8 cellular contexts compared by ENCODE assay signal in the genomic region with DNA sequence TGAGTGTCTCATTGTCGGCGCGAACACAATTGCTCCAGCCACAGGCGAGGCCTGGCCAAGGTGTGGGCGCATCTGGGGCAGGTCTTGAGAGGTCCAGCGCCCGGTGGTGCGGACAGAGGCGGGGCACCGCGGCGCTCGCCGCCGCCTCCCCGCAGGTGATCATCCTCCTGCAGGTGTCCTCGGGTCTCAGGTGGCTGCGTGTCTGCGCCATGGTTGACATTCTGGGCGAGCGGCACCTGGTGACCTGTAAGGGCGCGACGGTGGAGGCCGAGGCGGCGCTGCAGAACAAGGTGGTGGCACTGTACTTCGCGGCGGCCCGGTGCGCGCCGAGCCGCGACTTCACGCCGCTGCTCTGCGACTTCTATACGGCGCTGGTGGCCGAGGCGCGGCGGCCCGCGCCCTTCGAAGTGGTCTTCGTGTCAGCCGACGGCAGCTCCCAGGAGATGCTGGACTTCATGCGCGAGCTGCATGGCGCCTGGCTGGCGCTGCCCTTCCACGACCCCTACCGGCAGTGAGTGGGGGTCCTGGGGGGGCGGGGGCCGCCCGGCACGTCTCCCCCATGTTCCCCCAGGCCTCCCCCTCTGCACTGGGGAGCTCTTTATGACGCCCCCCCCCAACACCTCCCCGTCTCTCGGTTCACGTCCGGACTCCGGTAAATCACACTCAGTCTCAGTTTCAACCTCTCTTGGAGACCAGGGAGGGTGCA. TPM values are rescaled to one million over a fixed set of nuclear protein-coding genes. Genes with fewer than 3 reads are reported as not detected.
A peak's percentile ranks its signal among the peaks of the same experiment; 100 is the strongest.
DNase-seq lines count a peak whose midpoint lies in the region; ATAC-seq and TF ChIP-seq lines count a peak whose summit lies in the region.

No MANE protein-coding gene starts in this region.

- no peak overlapping the region for H3K27ac ChIP-seq in ACC112 (ENCODE audit: low read depth, low read length)
- H3K27ac ChIP-seq in breast epithelium: peak overlapping the region; percentile 83 to 92
- H3K27ac ChIP-seq in urinary bladder (ENCODE audit: low read depth): no peak overlapping the region

- H3K79me2 ChIP-seq in ACC112 (ENCODE audit: control insufficient read depth, insufficient read depth, low read length, unreplicated experiment): peaks cover 19% of the 10 kb centered on the region

- H2AFZ ChIP-seq in ACC112 (ENCODE audit: low read length, unreplicated experiment): peak overlapping the region; percentile 87

- H3K4me1 ChIP-seq in ACC112 (ENCODE audit: control insufficient read depth, insufficient read depth, low read length, unreplicated experiment) (peaks cover 41% of the 10 kb centered on the region), breast epithelium (peaks cover 0 to 7% of the 10 kb centered on the region in 2 donors), urinary bladder (ENCODE audit: insufficient read depth) (no peaks in the 10 kb centered on the region)

- intact Hi-C loops in breast epithelium (cut with DNase I; ENCODE audit: low total_unique reads): no loop called here

- no peak for TF ChIP-seq EP300 in Ishikawa (IDR thresholded peaks at IDR 0.05; ENCODE audit: borderline replicate concordance)

- no peak for TF ChIP-seq RAD21 in Ishikawa (IDR thresholded peaks at IDR 0.05; ENCODE audit: low read depth)

- no peak for DNase-seq in breast epithelium (ENCODE audit: low spot score in 2 of 2)
- DNase-seq in lung microvascular endothelial cell (ENCODE audit: low read depth in 2 of 2): peak; percentile 8 to 16
- DNase-seq in NCI-H2029 treated with DMSO at 0.1 percent for 48 hours (lab: John Stamatoyannopoulos, UW): no peak
- DNase-seq in SKM-1 (lab: John Stamatoyannopoulos, UW; ENCODE audit: unreplicated experiment): no peak

- H3K9me3 ChIP-seq in breast epithelium: no peaks in the 10 kb centered on the region

- 6% methylated on average over 67 of the region's 67 CpGs for WGBS in urinary bladder

- peak overlapping the region; percentile 82 for H3K4me3 ChIP-seq in ACC112 (ENCODE audit: low read depth, low read length)
- H3K4me3 ChIP-seq in breast epithelium: peak overlapping the region; percentile 35 to 82 (median 65)
- H3K4me3 ChIP-seq in urinary bladder (ENCODE audit: low read depth, low read length): peak overlapping the region; percentile 52

- ATAC-seq in HG02610 (IDR thresholded peaks at IDR 0.05; ENCODE audit: unreplicated experiment): no peak

- peak; percentile 34 for TF ChIP-seq POLR2A in breast epithelium (IDR thresholded peaks at IDR 0.05)

- no peaks in the 10 kb centered on the region for H3K27me3 ChIP-seq in ACC112 (ENCODE audit: insufficient read depth, low read length)
- H3K27me3 ChIP-seq in breast epithelium: no peaks in the 10 kb centered on the region

- H3K36me3 ChIP-seq in ACC112 (ENCODE audit: insufficient read depth, low read length) (no peaks in the 10 kb centered on the region), breast epithelium (no peaks in the 10 kb centered on the region), urinary bladder (ENCODE audit: insufficient read depth) (no peaks in the 10 kb centered on the region)

- TF ChIP-seq CTCF in breast epithelium (IDR thresholded peaks at IDR 0.05): no peak

TF ChIP-seq in Ishikawa, 13 proteins besides CTCF, POLR2A, EP300 and RAD21:
- TF ChIP-seq REST (IDR thresholded peaks at IDR 0.05; ENCODE audit: low read depth) (no peak), FOXM1 (IDR thresholded peaks at IDR 0.05; ENCODE audit: borderline replicate concordance, low read depth) (no peak), TCF12 (IDR thresholded peaks at IDR 0.05; ENCODE audit: low read depth) (peak; percentile 19; the same call in 1 of the 2 replicates), YY1 (IDR thresholded peaks at IDR 0.05; ENCODE audit: low read depth) (no peak), ZBTB7A (IDR thresholded peaks at IDR 0.05; ENCODE audit: low read depth) (peak; percentile 70; the same call in 1 of the 2 replicates), TEAD4 (IDR thresholded peaks at IDR 0.05) (0 out of 2 replicates have a peak, but pooled peaks have one; percentile 30), EGR1 (IDR thresholded peaks at IDR 0.05) (no peak)
- TF ChIP-seq, protein P1, sequence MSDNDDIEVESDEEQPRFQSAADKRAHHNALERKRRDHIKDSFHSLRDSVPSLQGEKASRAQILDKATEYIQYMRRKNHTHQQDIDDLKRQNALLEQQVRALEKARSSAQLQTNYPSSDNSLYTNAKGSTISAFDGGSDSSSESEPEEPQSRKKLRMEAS (IDR thresholded peaks at IDR 0.05): peak; percentile 78
TF ChIP-seq in Ishikawa: peak in this region for 4.

RNA-seq across cellular contexts. Expression of gene NXNL2, which starts 0.4 kb away (rescaled TPM):
- total RNA-seq in breast epithelium: 10 to 100 TPM in 2 of 3 donors, not detected in 1; 10.5 to 14.5 TPM
- total RNA-seq in lung microvascular endothelial cell: under 0.01 and 0.79 TPM in 2 replicates
- 1.9 TPM for total RNA-seq in urinary bladder
- 0.85 TPM for polyA plus RNA-seq in urinary bladder

Comparison
In these comparisons a context has a peak if more than half of its experiments do, and no peak if none do; other contexts are left out.
1. H3K27ac ChIP-seq: peak in breast epithelium (2 of 2); none in ACC112 (single experiment) and urinary bladder (single experiment).
2. DNase-seq: peak in lung microvascular endothelial cell (2 of 2); none in breast epithelium (0 of 2), NCI-H2029 treated with DMSO at 0.1 percent for 48 hours (single experiment) and SKM-1 (single experiment).
3. Peak in every context shown above with its lines, with median percentiles within 50 percentile points of each other: H3K4me3 ChIP-seq.